Comparison of ENCODE assay signal across 1 cellular context in genomic region chr10:98411768-98412167, GRCh38.
TF ChIP-seq lines count a peak whose summit lies in the region.

No MANE protein-coding gene starts in this region.

TF ChIP-seq in IMR-90, 13 proteins besides CTCF, POLR2A, EP300 and RAD21:
- TF ChIP-seq RCOR1 (IDR thresholded peaks at IDR 0.05; ENCODE audit: insufficient replicate concordance, low read length) = no peak
- no peak for TF ChIP-seq CEBPB (IDR thresholded peaks at IDR 0.05; ENCODE audit: low read depth, low read length)
- no peak for TF ChIP-seq MAFK (IDR thresholded peaks at IDR 0.05; ENCODE audit: low read depth, low read length)
- no peak for TF ChIP-seq MAZ (IDR thresholded peaks at IDR 0.05; ENCODE audit: borderline replicate concordance, low read depth, low read length)
- no peak for TF ChIP-seq ELK1 (IDR thresholded peaks at IDR 0.05; ENCODE audit: borderline replicate concordance, low read depth, low read length)
